8 cellular contexts compared by ENCODE assay signal in the genomic region with DNA sequence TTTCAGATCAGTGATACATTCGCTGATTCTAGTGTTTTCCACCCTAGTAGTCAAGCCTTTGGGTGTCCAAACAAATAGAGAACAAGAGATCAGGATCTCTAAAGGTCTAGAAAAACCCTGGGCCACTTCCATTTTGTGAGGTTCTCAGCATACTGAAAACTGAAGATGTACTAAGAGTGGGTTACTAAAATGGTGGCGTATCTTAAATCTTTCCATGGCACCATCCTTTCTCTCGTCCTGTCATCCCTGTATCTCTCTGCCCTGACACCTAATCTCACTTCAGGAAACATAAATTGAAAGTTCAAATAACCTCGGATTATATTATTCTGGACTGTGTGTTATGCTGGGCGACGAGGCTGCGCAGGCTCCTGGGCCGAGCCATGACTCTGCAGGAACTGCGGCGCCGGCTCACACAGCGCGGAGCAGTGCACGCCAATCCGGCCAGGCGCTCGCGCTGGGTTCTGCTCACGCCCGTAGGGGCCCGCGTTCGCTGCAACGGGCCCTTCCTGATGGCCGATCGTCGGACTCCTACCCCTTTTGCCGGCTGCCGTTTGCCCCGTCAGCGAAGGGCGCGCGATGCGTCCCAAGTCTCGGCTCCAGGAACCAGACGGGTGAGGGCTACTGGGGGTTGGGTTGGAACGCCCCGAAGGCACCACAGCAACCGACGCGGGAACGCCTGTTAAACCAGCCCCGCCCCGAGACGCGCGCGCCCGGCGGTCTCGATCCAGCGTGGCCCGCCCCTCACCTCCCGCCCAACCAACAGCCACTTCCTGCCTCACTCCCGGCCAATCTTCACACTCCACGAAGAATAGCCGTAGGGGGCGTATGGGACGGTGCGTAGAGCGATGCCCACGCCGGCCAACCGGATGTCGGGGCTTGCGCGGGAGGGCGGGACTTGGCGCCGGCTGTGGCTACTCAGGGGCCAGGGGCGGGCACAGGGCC. TPM values are rescaled to one million over a fixed set of nuclear protein-coding genes. Genes with fewer than 3 reads are reported as not detected.
DNase-seq lines count a peak whose midpoint lies in the region; ATAC-seq and TF ChIP-seq lines count a peak whose summit lies in the region.

No MANE protein-coding gene starts in this region.

- H3K27me3 ChIP-seq in ascending aorta (no peaks in the 10 kb centered on the region), right cardiac atrium (ENCODE audit: control insufficient read depth, insufficient read depth) (no peaks in the 10 kb centered on the region), uterus (no peaks in the 10 kb centered on the region)

- H3K27ac Mint-ChIP-seq in T-helper 17 cell, result peak overlapping the region; percentile 98

- H3K36me3 ChIP-seq in ascending aorta, result no peaks in the 10 kb centered on the region
- no peaks in the 10 kb centered on the region for H3K36me3 ChIP-seq in uterus

- H3K27me3 Mint-ChIP-seq in T-helper 17 cell, result no peaks in the 10 kb centered on the region

- no peaks in the 10 kb centered on the region for H3K9me3 ChIP-seq in T-helper 17 cell (ENCODE audit: control insufficient read depth, low read length, poor library complexity, severe bottlenecking)
- H3K9me3 ChIP-seq in ascending aorta, result no peaks in the 10 kb centered on the region
- no peaks in the 10 kb centered on the region for H3K9me3 ChIP-seq in right cardiac atrium (ENCODE audit: control insufficient read depth, low read length)
- no peaks in the 10 kb centered on the region for H3K9me3 ChIP-seq in uterus

- peak; percentile 92 for DNase-seq in NCI-H1694 treated with DMSO at 0.1 percent for 48 hours (lab: John Stamatoyannopoulos, UW)
- peak; percentile 97 to 99 (median 97) for DNase-seq in T-helper 17 cell
- peak; percentile 98 to 100 for DNase-seq in ascending aorta (ENCODE audit: low spot score in 2 of 2)
- peak; percentile 99 to 100 (median 99) for DNase-seq in right cardiac atrium
- DNase-seq in pulmonary artery endothelial cell (ENCODE audit: low read depth, low spot score), result peak; percentile 97
- DNase-seq in uterus, result peak; percentile 99

- H3K4me1 ChIP-seq in ascending aorta (peaks cover 0 to 11% of the 10 kb centered on the region in 2 donors), right cardiac atrium (ENCODE audit: control insufficient read depth, insufficient read depth, low read length) (no peaks in the 10 kb centered on the region), uterus (no peaks in the 10 kb centered on the region)

- peaks cover 35% of the 10 kb centered on the region for H3K4me1 Mint-ChIP-seq in T-helper 17 cell

- ATAC-seq in GM18499 (IDR thresholded peaks at IDR 0.05; ENCODE audit: insufficient read depth, unreplicated experiment) (peak; percentile 68), HG02938 (IDR thresholded peaks at IDR 0.05; ENCODE audit: unreplicated experiment) (peak; percentile 80), T-helper 17 cell (peak; percentile 88), right cardiac atrium (peak; percentile 97 to 98)

- H3K27ac ChIP-seq in ascending aorta (peak overlapping the region; percentile 98 to 99), right cardiac atrium (ENCODE audit: low read length) (peak overlapping the region; percentile 81), uterus (peak overlapping the region; percentile 80 to 97)

- WGBS in right cardiac atrium, result 1% methylated on average over 72 of the region's 72 CpGs

- intact Hi-C loops in ascending aorta (cut with DNase I), result loop anchor here (1.0 to 10.0 kb wide), 6 partner anchors 20 to 1071 kb away; a partner anchor contains a TSS
- intact Hi-C loops in right cardiac atrium (cut with DNase I), result no loop called here
- intact Hi-C loops in uterus (cut with DNase I; ENCODE audit: low total_unique reads), result no loop called here

- TF ChIP-seq CTCF in ascending aorta (IDR thresholded peaks at IDR 0.05) (no peak), uterus (IDR thresholded peaks at IDR 0.05) (peak in 1 of 4 experiments; percentile 11)

- no peaks in the 10 kb centered on the region for H3K36me3 Mint-ChIP-seq in T-helper 17 cell (ENCODE audit: low read depth)

- TF ChIP-seq POLR2A in uterus (IDR thresholded peaks at IDR 0.05), result peak in 1 of 2 donors; percentile 48

- H3K4me3 ChIP-seq in ascending aorta (peak overlapping the region; percentile 90 to 94), right cardiac atrium (ENCODE audit: low read length) (peak overlapping the region; percentile 53), uterus (peak overlapping the region; percentile 73 to 95)

- peak overlapping the region; percentile 95 for H3K4me3 Mint-ChIP-seq in T-helper 17 cell

RNA-seq across cellular contexts. Expression of a gene that starts 0.5 kb away (rescaled TPM):
- total RNA-seq in T-helper 17 cell, result 100 to 1,000 TPM; 235 to 238 TPM
- 214 TPM for total RNA-seq in ascending aorta
- total RNA-seq in right cardiac atrium, result 100 to 1,000 TPM; 413 to 694 (median 527) TPM
- 119 TPM for polyA plus RNA-seq in right cardiac atrium
- total RNA-seq in pulmonary artery endothelial cell, result 633 and 1,197 TPM in 2 replicates
- 100 to 1,000 TPM; 155 to 550 (median 392) TPM for total RNA-seq in uterus

RNA-seq across cellular contexts. Expression of a gene that starts 17.4 kb away (rescaled TPM):
- total RNA-seq in T-helper 17 cell, result not detected
- total RNA-seq in ascending aorta, result not detected
- not detected for total RNA-seq in right cardiac atrium
- polyA plus RNA-seq in right cardiac atrium, result not detected
- 0.26 TPM in 1 of 2 replicates, not detected in the other for total RNA-seq in pulmonary artery endothelial cell
- not detected for total RNA-seq in uterus

RNA-seq across cellular contexts. Expression of a gene that starts 34.4 kb away (rescaled TPM):
- 10 to 100 TPM; 28.4 to 33.2 TPM for total RNA-seq in T-helper 17 cell
- total RNA-seq in ascending aorta, result 42.6 TPM
- total RNA-seq in right cardiac atrium, result 10 to 100 TPM; 13.4 to 15.6 (median 14.6) TPM
- 9.1 TPM for polyA plus RNA-seq in right cardiac atrium
- total RNA-seq in pulmonary artery endothelial cell, result 7.3 and 8.0 TPM in 2 replicates
- 10 to 100 TPM; 19.7 to 44.1 (median 21.4) TPM for total RNA-seq in uterus

Comparison
In these comparisons a context has a peak if more than half of its experiments do, and no peak if none do; other contexts are left out.
1. Peak in every context shown above with its lines: DNase-seq, ATAC-seq, H3K4me3 ChIP-seq and H3K27ac ChIP-seq.